In genomic region chr7:17436126-17436525, GRCh38 we compare ENCODE assay signal across 31 cellular contexts.
"Had no signal": no experiment of that assay in that cellular context is flagged by ENCODE, and none has a peak within 500 bp of the region (broad histone marks: within the 10 kb centered on the region; RNA-seq: fewer than 3 reads in every experiment).

No MANE protein-coding gene starts in this region.

- H3K4me3 ChIP-seq: cardiac muscle cell, Peyer's patch had no signal

- H3K27me3 ChIP-seq: cardiac muscle cell, Peyer's patch had no signal

- H3K27ac ChIP-seq: cardiac muscle cell, Peyer's patch, WERI-Rb-1 had no signal

- H3K9me3 ChIP-seq: Peyer's patch had no signal

- ATAC-seq: activated CD8-positive, alpha-beta memory T cell treated with anti-CD3 and anti-CD28 coated beads, Interleukin-2, amount 10 ng/mL, durations not matched to agents 7 days and 5 days; activated T-cell treated with anti-CD3 and anti-CD28 coated beads, Interleukin-2, amount 50 U/mL, for 72 hours; activated T-helper 17 cell treated with anti-CD3 and anti-CD28 coated beads, Interleukin-2, amount 50 U/mL, for 72 hours; PC-3 had no signal

- DNase-seq: activated CD4-positive, alpha-beta memory T cell treated with anti-CD3 and anti-CD28 coated beads, Interleukin-2, amount 10 ng/mL, durations not matched to agents 7 days and 5 days; activated CD4-positive, alpha-beta T cell treated with anti-CD3 and anti-CD28 coated beads for 1 hour; activated CD4-positive, alpha-beta T cell treated with anti-CD3 and anti-CD28 coated beads for 48 hours; activated CD4-positive, CD25-positive, alpha-beta regulatory T cell; activated CD8-positive, alpha-beta memory T cell treated with anti-CD3 and anti-CD28 coated beads for 24 hours; activated CD8-positive, alpha-beta memory T cell treated with anti-CD3 and anti-CD28 coated beads, Interleukin-2, amount 10 ng/mL, durations not matched to agents 7 days and 5 days; activated effector memory CD4-positive, alpha-beta T cell treated with anti-CD3 and anti-CD28 coated beads, Interleukin-2, amount 50 U/mL, for 16 hours; activated naive CD4-positive, alpha-beta T cell; activated naive CD4-positive, alpha-beta T cell treated with anti-CD3 and anti-CD28 coated beads, Interleukin-2, amount 50 U/mL, for 16 hours; activated naive CD8-positive, alpha-beta T cell treated with anti-CD3 and anti-CD28 coated beads for 36 hours; activated T-cell treated with anti-CD3 and anti-CD28 coated beads, Interleukin-2, amount 50 U/mL, for 1 hour; activated T-cell treated with anti-CD3 and anti-CD28 coated beads, Interleukin-2, amount 50 U/mL, for 72 hours; amniotic stem cell; aorta; Karpas-422; NCI-H1105; NCI-H1417 treated with DMSO at 0.1 percent for 48 hours; NCI-H1694 treated with DMSO at 0.1 percent for 48 hours; NCI-H2029; NCI-H510A; NCI-H526; NCI-H748 treated with DMSO at 0.1 percent for 48 hours; NK-92 treated with Interleukin-12 subunit alpha and Interleukin-12 subunit beta, amount 100 ng/mL, for 24 hours; PC-3; Peyer's patch; RPMI8226; SHP77 treated with DMSO at 0.1 percent for 48 hours; T1000; WERI-Rb-1 had no signal

- H3K36me3 ChIP-seq: cardiac muscle cell, Peyer's patch, WERI-Rb-1 had no signal
